8 cellular contexts compared by ENCODE assay signal in genomic region chr3:28286595-28286994, GRCh38. TPM values are rescaled to one million over a fixed set of nuclear protein-coding genes. Genes with fewer than 3 reads are reported as not detected.
DNase-seq lines count a peak whose midpoint lies in the region; ATAC-seq and TF ChIP-seq lines count a peak whose summit lies in the region.

No MANE protein-coding gene starts in this region.

- no peak for TF ChIP-seq POLR2A in GM18505 (IDR thresholded peaks at IDR 0.05; ENCODE audit: borderline replicate concordance, extremely low read depth, insufficient read depth, insufficient read length)

- no peaks in the 10 kb centered on the region for H3K4me1 ChIP-seq in upper lobe of right lung

- no peaks in the 10 kb centered on the region for H3K36me3 ChIP-seq in kidney epithelial cell (ENCODE audit: control insufficient read depth, insufficient read depth, low read length)
- H3K36me3 ChIP-seq in upper lobe of right lung, result no peaks in the 10 kb centered on the region

- intact Hi-C loops in upper lobe of right lung (cut with DNase I), result no loop called here

- no peak overlapping the region for H3K4me3 ChIP-seq in kidney epithelial cell (ENCODE audit: low read depth, low read length)
- no peak overlapping the region for H3K4me3 ChIP-seq in upper lobe of right lung

- H3K27me3 Mint-ChIP-seq in brain, result peaks cover 5% of the 10 kb centered on the region

- H3K27me3 ChIP-seq in kidney epithelial cell (ENCODE audit: control insufficient read depth, insufficient read depth, low read length), result no peaks in the 10 kb centered on the region
- no peaks in the 10 kb centered on the region for H3K27me3 ChIP-seq in upper lobe of right lung

- TF ChIP-seq CTCF in brain (conservative IDR thresholded peaks at IDR 0.05), result peak; percentile 64 to 68
- peak; percentile 48 for TF ChIP-seq CTCF in kidney epithelial cell (IDR thresholded peaks at IDR 0.05; ENCODE audit: insufficient read depth, low read length, poor library complexity, severe bottlenecking)
- TF ChIP-seq CTCF in upper lobe of right lung (IDR thresholded peaks at IDR 0.05), result peak; percentile 67

- H3K9me3 Mint-ChIP-seq in brain, result peaks cover 0 to 5% (median 0%) of the 10 kb centered on the region in 5 experiments

- H3K9me3 ChIP-seq in upper lobe of right lung, result no peaks in the 10 kb centered on the region

- H3K4me1 Mint-ChIP-seq in brain, result peaks cover 9% of the 10 kb centered on the region

- ATAC-seq in GM18505 (IDR thresholded peaks at IDR 0.05; ENCODE audit: unreplicated experiment), result peak; percentile 82
- peak; percentile 85 for ATAC-seq in HG02870 (IDR thresholded peaks at IDR 0.05; ENCODE audit: unreplicated experiment)
- peak; percentile 87 for ATAC-seq in upper lobe of right lung

- peak overlapping the region in 1 of 5 experiments; percentile 23 for H3K4me3 Mint-ChIP-seq in brain

- peak; percentile 32 for DNase-seq in Ammon's horn (ENCODE audit: low spot score)
- peak; percentile 9 for DNase-seq in NCI-H2227 (lab: John Stamatoyannopoulos, UW; ENCODE audit: unreplicated experiment)
- no peak for DNase-seq in kidney epithelial cell (ENCODE audit: low read depth)
- no peak for DNase-seq in upper lobe of right lung
- no peak for DNase-seq in activated T-cell treated with anti-CD3 and anti-CD28 coated beads, Interleukin-2, amount 50 U/mL, for 48 hours

- peaks cover 15% of the 10 kb centered on the region for H3K36me3 Mint-ChIP-seq in brain

- H3K27ac Mint-ChIP-seq in brain, result peak overlapping the region in 1 of 5 experiments; percentile 25

- no peak overlapping the region for H3K27ac ChIP-seq in upper lobe of right lung

RNA-seq across cellular contexts. Expression of gene CMC1, which starts 45.2 kb away (rescaled TPM):
- polyA plus RNA-seq in brain (ENCODE audit: insufficient read depth, low read depth, low replicate concordance), result 16.7 TPM
- total RNA-seq in kidney epithelial cell (4.9 and 20.1 TPM in 2 replicates), upper lobe of right lung (17.8 TPM)

Comparison
In these comparisons a context has a peak if more than half of its experiments do, and no peak if none do; other contexts are left out.
1. DNase-seq: peak in Ammon's horn (single experiment) and NCI-H2227 (single experiment); none in kidney epithelial cell (single experiment), upper lobe of right lung (single experiment) and activated T-cell treated with anti-CD3 and anti-CD28 coated beads, Interleukin-2, amount 50 U/mL, for 48 hours (0 of 2).
2. Peak in every context shown above with its lines, with median percentiles within 50 percentile points of each other: ATAC-seq and CTCF ChIP-seq.